ENCODE assay signal across 9 cellular contexts in genomic region chr21:33860332-33860879, GRCh38.
"Had no signal": no experiment of that assay in that cellular context is flagged by ENCODE, and none has a peak within 500 bp of the region (broad histone marks: within the 10 kb centered on the region; RNA-seq: fewer than 3 reads in every experiment).

No MANE protein-coding gene starts in this region.

- H3K4me3 ChIP-seq: GM23248 had no signal

- H3K27ac ChIP-seq: GM23248, HL-60, KMS-11 had no signal

- H3K9me3 Mint-ChIP-seq: H9 had no signal

- FAIRE-seq: H54 had no signal

- DNase-seq: GM23248, GOT3, H9, HCEC 1CT, IMR-90, KBM-7 had no signal

- H3K9ac ChIP-seq: GM23248, KMS-11 had no signal

- H3K4me2 ChIP-seq: KMS-11 had no signal

- H2AFZ ChIP-seq: GM23248 had no signal

- H3K4me3 Mint-ChIP-seq: H9 had no signal

- H3K27ac Mint-ChIP-seq: H9 had no signal
